7 cellular contexts compared by ENCODE assay signal in the genomic region with DNA sequence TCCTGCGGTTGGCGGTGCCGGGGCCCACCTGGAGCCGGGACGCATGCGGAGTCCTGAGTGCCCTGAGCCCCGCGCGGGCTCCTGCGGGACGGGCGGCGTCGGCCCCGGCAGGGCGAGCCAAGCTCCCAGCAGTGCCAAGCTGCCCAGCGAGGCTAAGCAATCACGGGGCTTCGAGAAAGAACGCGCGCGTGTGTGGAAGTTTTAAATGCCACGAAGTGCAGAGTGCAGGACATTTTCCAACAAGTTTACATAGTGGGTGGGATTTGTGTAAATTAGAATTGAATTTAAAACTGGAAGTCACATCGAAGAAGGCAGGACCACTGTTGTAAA. TPM values are rescaled to one million over a fixed set of nuclear protein-coding genes. Genes with fewer than 3 reads are reported as not detected.
A peak's percentile ranks its signal among the peaks of the same experiment; 100 is the strongest.
DNase-seq lines count a peak whose midpoint lies in the region; ATAC-seq, FAIRE-seq and TF ChIP-seq lines count a peak whose summit lies in the region.

No MANE protein-coding gene starts in this region.

- H3K9me3 ChIP-seq in astrocyte (ENCODE audit: insufficient read depth, low read depth, low read length) (no peaks in the 10 kb centered on the region), iPS-18c (ENCODE audit: control insufficient read depth, insufficient read depth, low read length) (peaks cover 2% of the 10 kb centered on the region)

- peaks cover 2% of the 10 kb centered on the region for H3K9me3 Mint-ChIP-seq in astrocyte (ENCODE audit: unreplicated experiment)
- no peaks in the 10 kb centered on the region for H3K9me3 Mint-ChIP-seq in stimulated activated effector memory CD8-positive, alpha-beta T cell treated with anti-CD3 and anti-CD28 coated beads, Interleukin-12 subunit alpha, Interleukin-12 subunit beta, amount 100 ng/mL, for 72 hours

- peak overlapping the region; percentile 80 for H3K4me2 ChIP-seq in astrocyte (ENCODE audit: low read length)

- H3K36me3 Mint-ChIP-seq in astrocyte (ENCODE audit: low read depth, unreplicated experiment), result no peaks in the 10 kb centered on the region
- no peaks in the 10 kb centered on the region for H3K36me3 Mint-ChIP-seq in stimulated activated effector memory CD8-positive, alpha-beta T cell treated with anti-CD3 and anti-CD28 coated beads, Interleukin-12 subunit alpha, Interleukin-12 subunit beta, amount 100 ng/mL, for 72 hours

- peak overlapping the region; percentile 66 for H3K4me3 Mint-ChIP-seq in astrocyte (ENCODE audit: unreplicated experiment)
- H3K4me3 Mint-ChIP-seq in stimulated activated effector memory CD8-positive, alpha-beta T cell treated with anti-CD3 and anti-CD28 coated beads, Interleukin-12 subunit alpha, Interleukin-12 subunit beta, amount 100 ng/mL, for 72 hours, result peak overlapping the region; percentile 71

- FAIRE-seq in astrocyte (lab: Jason Lieb, UNC), result no peak

- no peaks in the 10 kb centered on the region for H3K79me2 ChIP-seq in astrocyte (ENCODE audit: insufficient read depth, low read length)

- peaks cover 13% of the 10 kb centered on the region for H3K4me1 ChIP-seq in astrocyte (ENCODE audit: insufficient read depth, low read length)

- H3K27me3 Mint-ChIP-seq in astrocyte (ENCODE audit: low read depth, unreplicated experiment), result peaks cover 24% of the 10 kb centered on the region

- H4K20me1 ChIP-seq in astrocyte (ENCODE audit: insufficient read depth, low read length), result no peaks in the 10 kb centered on the region

- H3K36me3 ChIP-seq in astrocyte (ENCODE audit: insufficient read depth, low read length), result no peaks in the 10 kb centered on the region

- peak overlapping the region; percentile 89 for H3K4me3 ChIP-seq in HL-60 (replicated peaks; ENCODE audit: insufficient read depth, low read length)
- H3K4me3 ChIP-seq in astrocyte (ENCODE audit: insufficient read depth, low read depth, low read length), result peak overlapping the region; percentile 69
- peak overlapping the region; percentile 64 for H3K4me3 ChIP-seq in iPS-18c (ENCODE audit: insufficient read depth, low read depth, low read length)

- H3K4me1 Mint-ChIP-seq in astrocyte (ENCODE audit: low read depth, unreplicated experiment), result no peaks in the 10 kb centered on the region
- H3K4me1 Mint-ChIP-seq in stimulated activated effector memory CD8-positive, alpha-beta T cell treated with anti-CD3 and anti-CD28 coated beads, Interleukin-12 subunit alpha, Interleukin-12 subunit beta, amount 100 ng/mL, for 72 hours, result peaks cover 9% of the 10 kb centered on the region

- peak overlapping the region; percentile 42 for H3K9ac ChIP-seq in astrocyte (ENCODE audit: low read length)

- H2AFZ ChIP-seq in astrocyte (ENCODE audit: low read depth, low read length), result peak overlapping the region; percentile 96

- TF ChIP-seq CTCF in HL-60 (IDR thresholded peaks at IDR 0.05; ENCODE audit: insufficient read depth, low read length) (no peak), astrocyte (IDR thresholded peaks at IDR 0.05; ENCODE audit: insufficient read depth, low read depth, low read length) (no peak)

- no peak for ATAC-seq in stimulated activated effector memory CD8-positive, alpha-beta T cell treated with anti-CD3 and anti-CD28 coated beads, Interleukin-12 subunit alpha, Interleukin-12 subunit beta, amount 100 ng/mL, for 72 hours
- ATAC-seq in GM18858 (IDR thresholded peaks at IDR 0.05; ENCODE audit: unreplicated experiment), result no peak

- DNase-seq in HL-60 (ENCODE audit: low read depth in 1 of 2, low spot score in 1 of 2) (no peak), astrocyte (ENCODE audit: low read depth) (no peak), amniotic stem cell (lab: John Stamatoyannopoulos, UW) (no peak)
- no peak for DNase-seq in stimulated activated effector memory CD8-positive, alpha-beta T cell treated with anti-CD3 and anti-CD28 coated beads, Interleukin-12 subunit alpha, Interleukin-12 subunit beta, amount 100 ng/mL, for 72 hours (ENCODE audit: low spot score in 2 of 2)
- DNase-seq in activated CD8-positive, alpha-beta memory T cell treated with anti-CD3 and anti-CD28 coated beads for 24 hours, result no peak

- H3K27ac ChIP-seq in HL-60 (replicated peaks) (no peak overlapping the region), astrocyte (ENCODE audit: low read depth, low read length) (no peak overlapping the region)

- no peak overlapping the region for H3K27ac Mint-ChIP-seq in astrocyte (ENCODE audit: unreplicated experiment)
- H3K27ac Mint-ChIP-seq in stimulated activated effector memory CD8-positive, alpha-beta T cell treated with anti-CD3 and anti-CD28 coated beads, Interleukin-12 subunit alpha, Interleukin-12 subunit beta, amount 100 ng/mL, for 72 hours, result no peak overlapping the region

- H3K27me3 ChIP-seq in HL-60 (ENCODE audit: insufficient read depth, poor library complexity, severe bottlenecking) (peaks cover 2% of the 10 kb centered on the region), astrocyte (ENCODE audit: insufficient read depth, low read length) (peaks cover 8% of the 10 kb centered on the region)

RNA-seq across cellular contexts. Expression of gene CPM, which starts 0.6 kb away (rescaled TPM):
- total RNA-seq in astrocyte, result 2.7 and 3.5 TPM in 2 replicates
